In the genomic region with DNA sequence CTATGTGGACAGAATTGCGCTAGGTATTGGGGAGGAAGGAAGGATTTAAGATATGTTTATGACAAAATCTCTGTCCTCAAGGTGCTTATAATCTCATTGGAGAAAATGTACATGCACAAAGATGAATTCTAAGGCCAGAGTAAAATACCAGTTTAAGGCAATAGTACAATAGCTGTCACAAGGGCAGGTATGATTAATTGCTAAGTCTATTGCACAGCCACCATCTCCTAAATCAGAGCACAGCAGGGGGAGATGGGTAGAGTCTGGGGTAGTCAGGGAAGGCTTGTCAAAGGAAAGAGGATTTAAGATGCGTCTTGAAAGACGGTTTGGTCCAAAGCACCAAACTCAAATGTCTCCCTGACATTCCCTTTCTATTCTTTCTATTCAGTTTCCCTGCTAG, we compare ENCODE assay signal across 13 cellular contexts.
DNase-seq lines count a peak whose midpoint lies in the region; TF ChIP-seq lines count a peak whose summit lies in the region.
"Had no signal": no experiment of that assay in that cellular context is flagged by ENCODE, and none has a peak within 500 bp of the region (broad histone marks: within the 10 kb centered on the region; RNA-seq: fewer than 3 reads in every experiment).

No MANE protein-coding gene starts in this region.

- H3K4me3 ChIP-seq in WERI-Rb-1 (ENCODE audit: low read depth, low read length) (no peak overlapping the region), neural progenitor cell (no peak overlapping the region), neuronal stem cell (ENCODE audit: low read length in 2 of 2) (no peak overlapping the region)
- H3K4me3 ChIP-seq: BLaER1 treated with 17β-estradiol and CSF1 and Interleukin-3, amounts not matched to agents 10 nM and 100 nM had no signal

- H4K91ac ChIP-seq in neuronal stem cell (ENCODE audit: low read depth, low read length, poor library complexity) = no peak overlapping the region

- no peak overlapping the region for H4K8ac ChIP-seq in neuronal stem cell (ENCODE audit: low read depth, low read length)

- no peak overlapping the region for H3K9ac ChIP-seq in neural progenitor cell
- no peak overlapping the region for H3K9ac ChIP-seq in neuronal stem cell (ENCODE audit: low read depth, low read length, poor library complexity)
- H3K9ac ChIP-seq: BLaER1 treated with 17β-estradiol and CSF1 and Interleukin-3, amounts not matched to agents 10 nM and 100 nM had no signal

- H3K36me3 ChIP-seq in WERI-Rb-1 (no peaks in the 10 kb centered on the region), neural progenitor cell (no peaks in the 10 kb centered on the region), neuronal stem cell (replicated peaks in 1 of 2; ENCODE audit: control insufficient read depth in 2 of 2, insufficient read depth in 2 of 2, low read length in 2 of 2) (no peaks in the 10 kb centered on the region)
- H3K36me3 ChIP-seq: BLaER1 treated with 17β-estradiol and CSF1 and Interleukin-3, amounts not matched to agents 10 nM and 100 nM had no signal

- no peak overlapping the region for H3K4ac ChIP-seq in neuronal stem cell (ENCODE audit: low read length)

- no peak overlapping the region for H3K18ac ChIP-seq in neuronal stem cell (ENCODE audit: low read length)

- H3K27ac Mint-ChIP-seq in neural progenitor cell = no peak overlapping the region
- H3K27ac Mint-ChIP-seq: CD4-positive, CD25-positive, alpha-beta regulatory T cell; H9; HFFc6 had no signal

- WGBS in neuronal stem cell (ENCODE audit: extremely low coverage in 2 of 2, insufficient read length in 2 of 2, insufficient replicate concordance in 1 of 2), 2 donors = no CpG with 5 or more reads among the region's 3 CpGs

- H3F3A ChIP-seq in neural progenitor cell (ENCODE audit: low read depth) = peaks cover 26% of the 10 kb centered on the region

- peaks cover 9% of the 10 kb centered on the region for H3K27me3 Mint-ChIP-seq in neural progenitor cell (ENCODE audit: insufficient read depth, low read depth)
- H3K27me3 Mint-ChIP-seq: CD4-positive, CD25-positive, alpha-beta regulatory T cell had no signal

- H4K20me1 ChIP-seq in neural progenitor cell (ENCODE audit: low read depth) = no peaks in the 10 kb centered on the region
- H4K20me1 ChIP-seq: BLaER1 treated with 17β-estradiol and CSF1 and Interleukin-3, amounts not matched to agents 10 nM and 100 nM had no signal

- H2BK120ac ChIP-seq in neuronal stem cell (ENCODE audit: low read depth, low read length) = no peak overlapping the region

- H3K4me1 ChIP-seq in neural progenitor cell (peaks cover 46% of the 10 kb centered on the region), neuronal stem cell (ENCODE audit: control insufficient read depth in 2 of 2, insufficient read depth in 1 of 2, low read depth in 1 of 2, low read length in 2 of 2) (peaks cover 0 to 15% of the 10 kb centered on the region in 2 donors)
- H3K4me1 ChIP-seq: BLaER1 treated with 17β-estradiol and CSF1 and Interleukin-3, amounts not matched to agents 10 nM and 100 nM had no signal

- H3K9me3 Mint-ChIP-seq in neural progenitor cell = no peaks in the 10 kb centered on the region
- H3K9me3 Mint-ChIP-seq: CD4-positive, CD25-positive, alpha-beta regulatory T cell; H9; HFFc6 had no signal

- no peaks in the 10 kb centered on the region for H3K79me1 ChIP-seq in neuronal stem cell (ENCODE audit: low read depth, low read length)

- H2AK5ac ChIP-seq in neuronal stem cell (ENCODE audit: low read depth, low read length) = no peak overlapping the region

- TF ChIP-seq CTCF in WERI-Rb-1 (IDR thresholded peaks at IDR 0.05; ENCODE audit: low read depth, low read length) (no peak), neural progenitor cell (IDR thresholded peaks at IDR 0.05) (no peak)

- no peak for DNase-seq in HEK293T (ENCODE audit: extremely low spot score)
- peak; percentile 9 for DNase-seq in WERI-Rb-1
- peak; percentile 66 for DNase-seq in neural progenitor cell (ENCODE audit: low spot score)
- no peak for DNase-seq in activated CD4-positive, alpha-beta T cell treated with anti-CD3 and anti-CD28 coated beads, Interleukin-2, amount 50 U/mL, for 4 hours
- no peak for DNase-seq in T-helper 1 cell
- no peak for DNase-seq in GF-D8 (lab: John Stamatoyannopoulos, UW)
- no peak for DNase-seq in neuronal stem cell (ENCODE audit: low spot score)
- DNase-seq: ACHN; CD4-positive, CD25-positive, alpha-beta regulatory T cell; H9; HFFc6; KBM-7 had no signal

- H3K27me3 ChIP-seq in WERI-Rb-1 (ENCODE audit: insufficient read depth, low read depth, severe bottlenecking) (no peaks in the 10 kb centered on the region), neural progenitor cell (no peaks in the 10 kb centered on the region), neuronal stem cell (ENCODE audit: control insufficient read depth in 3 of 3, insufficient read depth in 3 of 3, low read depth in 1 of 3, low read length in 3 of 3) (peaks cover 0 to 7% (median 0%) of the 10 kb centered on the region in 3 experiments)
- H3K27me3 ChIP-seq: BLaER1 treated with 17β-estradiol and CSF1 and Interleukin-3, amounts not matched to agents 10 nM and 100 nM had no signal

- no peak overlapping the region for H2BK15ac ChIP-seq in neuronal stem cell (ENCODE audit: low read length)

- H3K79me2 ChIP-seq in neural progenitor cell (ENCODE audit: low read depth) = no peaks in the 10 kb centered on the region

- no peaks in the 10 kb centered on the region for H3K36me3 Mint-ChIP-seq in neural progenitor cell
- H3K36me3 Mint-ChIP-seq: CD4-positive, CD25-positive, alpha-beta regulatory T cell had no signal

- H2BK5ac ChIP-seq in neuronal stem cell (ENCODE audit: low read length) = no peak overlapping the region

- H3K9me3 ChIP-seq in WERI-Rb-1 (ENCODE audit: severe bottlenecking) = no peaks in the 10 kb centered on the region
- no peaks in the 10 kb centered on the region for H3K9me3 ChIP-seq in neural progenitor cell (ENCODE audit: low read depth)
- no peaks in the 10 kb centered on the region for H3K9me3 ChIP-seq in neuronal stem cell (replicated peaks in 1 of 2; ENCODE audit: control insufficient read depth in 2 of 2, insufficient read depth in 1 of 2, low read depth in 1 of 2, low read length in 2 of 2)
- H3K9me3 ChIP-seq: BLaER1 treated with 17β-estradiol and CSF1 and Interleukin-3, amounts not matched to agents 10 nM and 100 nM had no signal

- CTCF ChIA-PET in HEK293T (lab: Yijun Ruan, JAX) = interaction anchor here (0.7 kb wide), 1 partner anchor 209 kb away, joined by 3 read pairs; no protein-coding TSS in a partner anchor

- H3K27ac ChIP-seq in WERI-Rb-1 = peak overlapping the region; percentile 1; the same call in 1 of the 2 replicates
- H3K27ac ChIP-seq in neural progenitor cell = no peak overlapping the region
- H3K27ac ChIP-seq in neuronal stem cell (replicated peaks; ENCODE audit: low read length) = no peak overlapping the region
- H3K27ac ChIP-seq: BLaER1 treated with 17β-estradiol and CSF1 and Interleukin-3, amounts not matched to agents 10 nM and 100 nM had no signal

- POLR2A ChIA-PET in HEK293T (lab: Yijun Ruan, JAX) = no interaction called here

- H3K23ac ChIP-seq in neuronal stem cell (ENCODE audit: low read depth, low read length, poor library complexity) = no peak overlapping the region

- H3K4me3 Mint-ChIP-seq in neural progenitor cell = no peak overlapping the region
- H3K4me3 Mint-ChIP-seq: CD4-positive, CD25-positive, alpha-beta regulatory T cell; H9; HFFc6 had no signal

- H3K14ac ChIP-seq in neuronal stem cell (ENCODE audit: low read length) = no peak overlapping the region

- peaks cover 36% of the 10 kb centered on the region for H3K4me1 Mint-ChIP-seq in neural progenitor cell
- H3K4me1 Mint-ChIP-seq: CD4-positive, CD25-positive, alpha-beta regulatory T cell had no signal

- no peak overlapping the region for H2BK12ac ChIP-seq in neuronal stem cell (ENCODE audit: low read length)

- H2AFZ ChIP-seq in neural progenitor cell (replicated peaks) (no peak overlapping the region), neuronal stem cell (ENCODE audit: low read length) (no peak overlapping the region)

- H3K4me2 ChIP-seq in neural progenitor cell = peak overlapping the region; percentile 56
- H3K4me2 ChIP-seq in neuronal stem cell (ENCODE audit: insufficient read depth, low read length, poor library complexity, severe bottlenecking) = no peak overlapping the region
- H3K4me2 ChIP-seq: BLaER1 treated with 17β-estradiol and CSF1 and Interleukin-3, amounts not matched to agents 10 nM and 100 nM had no signal

TF ChIP-seq in HEK293T, 16 proteins besides CTCF, POLR2A, EP300 and RAD21:
- no peak for TF ChIP-seq FOXA1 (IDR thresholded peaks at IDR 0.05)
- no peak for TF ChIP-seq FOXM1 (IDR thresholded peaks at IDR 0.05; ENCODE audit: borderline replicate concordance)
- TF ChIP-seq, protein P1, sequence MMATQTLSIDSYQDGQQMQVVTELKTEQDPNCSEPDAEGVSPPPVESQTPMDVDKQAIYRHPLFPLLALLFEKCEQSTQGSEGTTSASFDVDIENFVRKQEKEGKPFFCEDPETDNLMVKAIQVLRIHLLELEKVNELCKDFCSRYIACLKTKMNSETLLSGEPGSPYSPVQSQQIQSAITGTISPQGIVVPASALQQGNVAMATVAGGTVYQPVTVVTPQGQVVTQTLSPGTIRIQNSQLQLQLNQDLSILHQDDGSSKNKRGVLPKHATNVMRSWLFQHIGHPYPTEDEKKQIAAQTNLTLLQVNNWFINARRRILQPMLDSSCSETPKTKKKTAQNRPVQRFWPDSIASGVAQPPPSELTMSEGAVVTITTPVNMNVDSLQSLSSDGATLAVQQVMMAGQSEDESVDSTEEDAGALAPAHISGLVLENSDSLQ (IDR thresholded peaks at IDR 0.05) = peak; percentile 84

Comparison
In these comparisons a context has a peak if more than half of its experiments do, and no peak if none do; other contexts are left out.
1. DNase-seq: peak in WERI-Rb-1 (single experiment) and neural progenitor cell (single experiment); none in HEK293T (single experiment), activated CD4-positive, alpha-beta T cell treated with anti-CD3 and anti-CD28 coated beads, Interleukin-2, amount 50 U/mL, for 4 hours (0 of 2), T-helper 1 cell (0 of 5), GF-D8 (single experiment) and neuronal stem cell (single experiment).